1 cellular context compared by ENCODE assay signal in genomic region chr2:191289049-191289448, GRCh38.
TF ChIP-seq lines count a peak whose summit lies in the region.

No MANE protein-coding gene starts in this region.

TF ChIP-seq in GM23338, 12 proteins besides CTCF, POLR2A, EP300 and RAD21 (continued from another document):
- no peak for TF ChIP-seq ZNF462 (CRISPR knock-in tag; IDR thresholded peaks at IDR 0.05)
